ENCODE assay signal across 29 cellular contexts in the genomic region with DNA sequence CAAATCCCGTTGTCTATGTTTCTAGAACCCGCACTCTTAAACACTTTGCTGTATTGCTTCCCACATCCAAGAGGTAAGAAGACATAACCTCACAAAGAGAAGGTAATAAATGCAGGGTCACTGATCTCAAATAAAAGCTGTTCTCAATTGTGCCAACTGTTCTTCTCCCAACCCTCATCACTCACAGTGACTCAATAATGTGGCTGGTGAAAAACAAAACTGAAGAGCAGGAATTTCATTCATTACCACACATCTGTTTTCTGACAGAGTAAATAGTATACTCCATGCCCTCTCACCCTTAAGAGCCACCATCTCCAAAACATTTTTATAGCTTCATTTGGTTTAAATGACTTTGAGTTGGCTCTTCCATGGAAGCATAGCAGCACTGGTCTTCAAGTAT. TPM values are rescaled to one million over a fixed set of nuclear protein-coding genes. Genes with fewer than 3 reads are reported as not detected.
"Had no signal": no experiment of that assay in that cellular context is flagged by ENCODE, and none has a peak within 500 bp of the region (broad histone marks: within the 10 kb centered on the region; RNA-seq: fewer than 3 reads in every experiment).

No MANE protein-coding gene starts in this region.

- H3K4me3 ChIP-seq: body of pancreas, cardiac muscle cell, left lung, lung, smooth muscle cell, stomach, suprapubic skin, tibial nerve had no signal

- H3K9me3 ChIP-seq: body of pancreas, left lung, stomach, suprapubic skin, tibial nerve had no signal

- DNase-seq: activated CD4-positive, alpha-beta memory T cell treated with anti-CD3 and anti-CD28 coated beads for 36 hours; activated CD4-positive, alpha-beta T cell treated with anti-CD3 and anti-CD28 coated beads for 36 hours; activated naive CD4-positive, alpha-beta T cell treated with Interleukin-2 at 50 U/mL for 16 hours; activated naive CD8-positive, alpha-beta T cell treated with anti-CD3 and anti-CD28 coated beads, Interleukin-2, amount 10 ng/mL, durations not matched to agents 7 days and 5 days; activated T-cell treated with anti-CD3 and anti-CD28 coated beads, Interleukin-2, amount 50 U/mL, for 48 hours; amniotic stem cell; body of pancreas; effector CD4-positive, alpha-beta T cell; foreskin melanocyte; hippocampal formation; kidney glomerular epithelial cell; left lung; naive thymus-derived CD4-positive, alpha-beta T cell; posterior cingulate gyrus; stimulated activated CD4-positive, alpha-beta T cell treated with anti-CD3 and anti-CD28 coated beads, Interleukin-15, amount 100 ng/mL, for 24 hours; stomach; T-helper 9 cell had no signal

- H3K36me3 ChIP-seq: cardiac muscle cell, left lung, stomach, suprapubic skin, tibial nerve had no signal

- H3K27me3 ChIP-seq: body of pancreas, suprapubic skin, tibial nerve had no signal

- H3K27ac Mint-ChIP-seq: activated CD4-positive, alpha-beta memory T cell treated with anti-CD3 and anti-CD28 coated beads for 36 hours; activated CD4-positive, alpha-beta T cell treated with anti-CD3 and anti-CD28 coated beads for 36 hours; activated naive CD8-positive, alpha-beta T cell treated with anti-CD3 and anti-CD28 coated beads, Interleukin-2, amount 10 ng/mL, durations not matched to agents 7 days and 5 days; dendritic cell treated with granulocyte-macrophage colony-stimulating factor and Interleukin-4, amounts not matched to agents 40 ng/mL and 50 ng/mL, for 4 days; naive thymus-derived CD4-positive, alpha-beta T cell; stimulated activated memory B cell treated with anti-CD40 and anti-IgM and Interleukin-4, amounts not matched to agents 10 μg/mL and 1 μg/mL and 100 μg/mL, for 72 hours; WTC11 had no signal

- H3K36me3 Mint-ChIP-seq: activated CD4-positive, alpha-beta memory T cell treated with anti-CD3 and anti-CD28 coated beads for 36 hours; activated naive CD8-positive, alpha-beta T cell treated with anti-CD3 and anti-CD28 coated beads, Interleukin-2, amount 10 ng/mL, durations not matched to agents 7 days and 5 days; naive thymus-derived CD4-positive, alpha-beta T cell; stimulated activated memory B cell treated with anti-CD40 and anti-IgM and Interleukin-4, amounts not matched to agents 10 μg/mL and 1 μg/mL and 100 μg/mL, for 72 hours; WTC11 had no signal

- H3K9me3 Mint-ChIP-seq: activated CD4-positive, alpha-beta memory T cell treated with anti-CD3 and anti-CD28 coated beads for 36 hours; activated naive CD8-positive, alpha-beta T cell treated with anti-CD3 and anti-CD28 coated beads, Interleukin-2, amount 10 ng/mL, durations not matched to agents 7 days and 5 days; dendritic cell treated with granulocyte-macrophage colony-stimulating factor and Interleukin-4, amounts not matched to agents 40 ng/mL and 50 ng/mL, for 4 days; naive thymus-derived CD4-positive, alpha-beta T cell; stimulated activated memory B cell treated with anti-CD40 and anti-IgM and Interleukin-4, amounts not matched to agents 10 μg/mL and 1 μg/mL and 100 μg/mL, for 72 hours; WTC11 had no signal

- H3K27me3 Mint-ChIP-seq: stimulated activated memory B cell treated with anti-CD40 and anti-IgM and Interleukin-4, amounts not matched to agents 10 μg/mL and 1 μg/mL and 100 μg/mL, for 72 hours had no signal

- H3K4me1 Mint-ChIP-seq: activated CD4-positive, alpha-beta T cell treated with anti-CD3 and anti-CD28 coated beads for 36 hours; activated naive CD8-positive, alpha-beta T cell treated with anti-CD3 and anti-CD28 coated beads, Interleukin-2, amount 10 ng/mL, durations not matched to agents 7 days and 5 days had no signal

- H3K4me2 ChIP-seq: smooth muscle cell had no signal

- H3K4me3 Mint-ChIP-seq: activated CD4-positive, alpha-beta memory T cell treated with anti-CD3 and anti-CD28 coated beads for 36 hours; activated CD4-positive, alpha-beta T cell treated with anti-CD3 and anti-CD28 coated beads for 36 hours; activated naive CD8-positive, alpha-beta T cell treated with anti-CD3 and anti-CD28 coated beads, Interleukin-2, amount 10 ng/mL, durations not matched to agents 7 days and 5 days; dendritic cell treated with granulocyte-macrophage colony-stimulating factor and Interleukin-4, amounts not matched to agents 40 ng/mL and 50 ng/mL, for 4 days; naive thymus-derived CD4-positive, alpha-beta T cell; neural crest cell; stimulated activated memory B cell treated with anti-CD40 and anti-IgM and Interleukin-4, amounts not matched to agents 10 μg/mL and 1 μg/mL and 100 μg/mL, for 72 hours; WTC11 had no signal

- H3K4me1 ChIP-seq: body of pancreas, left lung, stomach, suprapubic skin, tibial nerve had no signal

- H3K27ac ChIP-seq: body of pancreas, cardiac muscle cell, left lung, stomach, suprapubic skin, tibial nerve had no signal

RNA-seq across cellular contexts. Expression of a gene that starts 6.2 kb away (rescaled TPM):
- total RNA-seq: activated CD4-positive, alpha-beta memory T cell treated with anti-CD3 and anti-CD28 coated beads for 36 hours; activated CD4-positive, alpha-beta T cell treated with anti-CD3 and anti-CD28 coated beads for 36 hours; activated naive CD8-positive, alpha-beta T cell treated with anti-CD3 and anti-CD28 coated beads, Interleukin-2, amount 10 ng/mL, durations not matched to agents 7 days and 5 days; epithelial cell of proximal tubule; mesenteric fat pad; naive thymus-derived CD4-positive, alpha-beta T cell; neural crest cell; smooth muscle cell; suprapubic skin had no signal
- polyA plus RNA-seq: cardiac muscle cell; fibroblast of lung; naive thymus-derived CD4-positive, alpha-beta T cell; smooth muscle cell had no signal

RNA-seq across cellular contexts. Expression of a gene that starts 53.0 kb away (rescaled TPM):
- total RNA-seq: smooth muscle cell had no signal
- polyA plus RNA-seq: smooth muscle cell had no signal

RNA-seq across cellular contexts. Expression of a gene that starts 53.1 kb away (rescaled TPM):
- total RNA-seq: smooth muscle cell had no signal
- polyA plus RNA-seq: smooth muscle cell had no signal
